14 cellular contexts compared by ENCODE assay signal in genomic region chr6:126091507-126091906, GRCh38.
DNase-seq lines count a peak whose midpoint lies in the region; TF ChIP-seq lines count a peak whose summit lies in the region.
"Had no signal": no experiment of that assay in that cellular context is flagged by ENCODE, and none has a peak within 500 bp of the region (broad histone marks: within the 10 kb centered on the region; RNA-seq: fewer than 3 reads in every experiment).

No MANE protein-coding gene starts in this region.

- intact Hi-C loops in uterus (cut with DNase I; ENCODE audit: low total_unique reads), result no loop called here

- no peaks in the 10 kb centered on the region for H3K9me3 Mint-ChIP-seq in nephron
- H3K9me3 Mint-ChIP-seq in endothelial cell (ENCODE audit: unreplicated experiment), result no peaks in the 10 kb centered on the region
- H3K9me3 Mint-ChIP-seq: CD4-positive, alpha-beta T cell had no signal

- DNase-seq in uterus (no peak), endothelial cell (ENCODE audit: low spot score) (no peak), GM13976 (ENCODE audit: low spot score) (no peak), amniotic stem cell (lab: John Stamatoyannopoulos, UW) (no peak)
- DNase-seq: CD4-positive, alpha-beta T cell; NCI-H1092 treated with DMSO at 0.1 percent for 48 hours; NCI-H226; NCI-H526 treated with DMSO at 0.1 percent for 48 hours; RPMI8226; SIG-M5 had no signal

- in situ Hi-C loops in GM13976 (cut with MboI; ENCODE audit: low sequenced_read_pairs, unreplicated experiment), result no loop called here

- H3K36me3 ChIP-seq in HUES64 (ENCODE audit: insufficient read depth, low read length) (no peaks in the 10 kb centered on the region), ectodermal cell (ENCODE audit: control insufficient read depth, insufficient read depth, low read length) (no peaks in the 10 kb centered on the region), uterus (no peaks in the 10 kb centered on the region)

- no peak overlapping the region; the same call in 1 of the 2 replicates for H3K9ac ChIP-seq in HUES64 (ENCODE audit: low read depth, low read length)

- H3K9me3 ChIP-seq in HUES64 (ENCODE audit: insufficient read depth, low read depth, low read length), result no peaks in the 10 kb centered on the region
- no peaks in the 10 kb centered on the region for H3K9me3 ChIP-seq in ectodermal cell (ENCODE audit: control insufficient read depth, low read length)
- H3K9me3 ChIP-seq in uterus, result no peaks in the 10 kb centered on the region

- peaks cover 13% of the 10 kb centered on the region for H3K4me1 ChIP-seq in HUES64 (ENCODE audit: insufficient read depth, low read length)
- H3K4me1 ChIP-seq in ectodermal cell (ENCODE audit: control insufficient read depth, insufficient read depth, low read length), result peaks cover 17% of the 10 kb centered on the region
- H3K4me1 ChIP-seq in uterus, result peaks cover 0 to 10% of the 10 kb centered on the region in 2 donors

- H3K27me3 ChIP-seq in HUES64 (ENCODE audit: insufficient read depth, low read length), result no peaks in the 10 kb centered on the region
- peaks cover 3% of the 10 kb centered on the region for H3K27me3 ChIP-seq in ectodermal cell (ENCODE audit: control insufficient read depth, insufficient read depth, low read length, poor library complexity, severe bottlenecking)
- H3K27me3 ChIP-seq in uterus, result no peaks in the 10 kb centered on the region

- peak overlapping the region; percentile 27; the same call in 1 of the 2 replicates for H3K27ac ChIP-seq in HUES64 (ENCODE audit: low read depth, low read length)
- H3K27ac ChIP-seq in ectodermal cell (ENCODE audit: insufficient read depth, low read depth, low read length, poor library complexity, severe bottlenecking), result peak overlapping the region; percentile 68
- peak overlapping the region; percentile 36 to 72 for H3K27ac ChIP-seq in uterus

- H3K36me3 Mint-ChIP-seq in nephron (ENCODE audit: low read depth) (peaks cover 5% of the 10 kb centered on the region), endothelial cell (ENCODE audit: low read depth, unreplicated experiment) (no peaks in the 10 kb centered on the region)

- H3K4me3 ChIP-seq in HUES64 (ENCODE audit: low read length) (no peak overlapping the region), ectodermal cell (ENCODE audit: insufficient read depth, low read depth, low read length) (no peak overlapping the region), uterus (no peak overlapping the region)

- peak overlapping the region; percentile 51 to 92 (median 73) for H3K27ac Mint-ChIP-seq in nephron
- H3K27ac Mint-ChIP-seq in endothelial cell (ENCODE audit: unreplicated experiment), result no peak overlapping the region
- H3K27ac Mint-ChIP-seq: B cell; CD4-positive, alpha-beta T cell had no signal

- 80% methylated on average over 6 of the region's 6 CpGs for whole genome bisulfite sequencing in HUES64
- 40 to 57% methylated on average over 6 of the region's 6 CpGs for WGBS in ectodermal cell, 2 experiments

- TF ChIP-seq CTCF in nephron (IDR thresholded peaks at IDR 0.05; ENCODE audit: unreplicated experiment in 3 of 3), result no peak
- no peak for TF ChIP-seq CTCF in uterus (IDR thresholded peaks at IDR 0.05)
- TF ChIP-seq CTCF in endothelial cell (IDR thresholded peaks at IDR 0.05; ENCODE audit: unreplicated experiment), result no peak
- no peak for TF ChIP-seq CTCF in GM13976 (IDR thresholded peaks at IDR 0.05; ENCODE audit: borderline replicate concordance, control extremely low read depth, extremely low read depth, insufficient read depth, missing control alignments)

- H3K4me3 Mint-ChIP-seq in nephron, result no peak overlapping the region
- no peak overlapping the region for H3K4me3 Mint-ChIP-seq in endothelial cell (ENCODE audit: unreplicated experiment)
- H3K4me3 Mint-ChIP-seq: B cell; CD4-positive, alpha-beta T cell had no signal

- TF ChIP-seq POLR2A in uterus (IDR thresholded peaks at IDR 0.05), result no peak

- H3K4me1 Mint-ChIP-seq in nephron (peaks cover 18% of the 10 kb centered on the region), endothelial cell (ENCODE audit: unreplicated experiment) (peaks cover 11% of the 10 kb centered on the region)

- H3K27me3 Mint-ChIP-seq in nephron (ENCODE audit: low read depth), result no peaks in the 10 kb centered on the region
- no peaks in the 10 kb centered on the region for H3K27me3 Mint-ChIP-seq in endothelial cell (ENCODE audit: unreplicated experiment)
- H3K27me3 Mint-ChIP-seq: B cell; CD4-positive, alpha-beta T cell had no signal
